ENCODE assay signal across 11 cellular contexts in the genomic region with DNA sequence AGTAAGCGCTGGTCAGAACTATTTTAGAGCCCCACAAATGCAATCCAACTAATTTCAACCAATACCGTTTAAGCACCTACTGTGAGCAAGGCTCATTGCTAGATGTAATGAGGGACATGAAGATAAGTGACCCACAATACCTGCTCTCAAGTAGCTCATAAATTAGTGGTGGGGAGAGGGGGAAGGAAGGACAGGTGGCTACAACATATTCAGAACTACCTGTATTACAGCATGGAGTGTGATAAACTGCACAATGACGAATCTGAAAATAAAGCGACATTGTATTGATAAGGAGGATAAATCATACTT.
DNase-seq lines count a peak whose midpoint lies in the region; ATAC-seq and TF ChIP-seq lines count a peak whose summit lies in the region.
"Had no signal": no experiment of that assay in that cellular context is flagged by ENCODE, and none has a peak within 500 bp of the region (broad histone marks: within the 10 kb centered on the region; RNA-seq: fewer than 3 reads in every experiment).

No MANE protein-coding gene starts in this region.

- TF ChIP-seq EP300 in SK-N-SH (IDR thresholded peaks at IDR 0.05; ENCODE audit: borderline replicate concordance in 1 of 2, low read depth in 1 of 2, low read length in 1 of 2), result no peak

- in situ Hi-C loops in HAP-1 (cut with MboI; ENCODE audit: low sequenced_read_pairs), result no loop called here

- H3K4me3 ChIP-seq in SK-N-SH (ENCODE audit: low read depth in 2 of 2, low read length in 1 of 2) (no peak overlapping the region), smooth muscle cell (no peak overlapping the region), HAP-1 (no peak overlapping the region)
- H3K4me3 ChIP-seq: BLaER1 treated with 17β-estradiol and CSF1 and Interleukin-3, amounts not matched to agents 10 nM and 100 nM had no signal

- H3K4me2 ChIP-seq in SK-N-SH (no peak overlapping the region), smooth muscle cell (peak overlapping the region; percentile 81)
- H3K4me2 ChIP-seq: BLaER1 treated with 17β-estradiol and CSF1 and Interleukin-3, amounts not matched to agents 10 nM and 100 nM had no signal

- 24% methylated on average over 4 of the region's 4 CpGs for WGBS in SK-N-SH (ENCODE audit: low lambda C conversion rate)
- 32% methylated on average over 4 of the region's 4 CpGs for WGBS in smooth muscle cell (ENCODE audit: low lambda C conversion rate)

- no peaks in the 10 kb centered on the region for H4K20me1 ChIP-seq in SK-N-SH (ENCODE audit: insufficient read depth)
- no peaks in the 10 kb centered on the region for H4K20me1 ChIP-seq in smooth muscle cell (ENCODE audit: low read depth)

- TF ChIP-seq CTCF in SK-N-SH (IDR thresholded peaks at IDR 0.05) (no peak), VCaP (conservative IDR thresholded peaks at IDR 0.05) (peak; percentile 33), smooth muscle cell (IDR thresholded peaks at IDR 0.05; ENCODE audit: borderline replicate concordance, insufficient read depth, poor library complexity, severe bottlenecking) (no peak)

- H3K4me1 ChIP-seq in SK-N-SH (ENCODE audit: control insufficient read depth in 1 of 2, insufficient read depth in 2 of 2, low read depth in 1 of 2, low read length in 1 of 2) (peaks cover 0 to 2% of the 10 kb centered on the region in 2 experiments; a peak in 1 of 4 replicates), smooth muscle cell (ENCODE audit: low read depth) (no peaks in the 10 kb centered on the region), HAP-1 (no peaks in the 10 kb centered on the region)
- H3K4me1 ChIP-seq: BLaER1 treated with 17β-estradiol and CSF1 and Interleukin-3, amounts not matched to agents 10 nM and 100 nM had no signal

- H3K79me2 ChIP-seq in SK-N-SH (ENCODE audit: insufficient read depth) (no peaks in the 10 kb centered on the region), smooth muscle cell (ENCODE audit: low read depth) (no peaks in the 10 kb centered on the region)

- H3K36me3 ChIP-seq in SK-N-SH (replicated peaks in 1 of 2; ENCODE audit: control insufficient read depth in 1 of 2, insufficient read depth in 2 of 2, low read length in 1 of 2), result no peaks in the 10 kb centered on the region
- no peaks in the 10 kb centered on the region for H3K36me3 ChIP-seq in smooth muscle cell (ENCODE audit: low read depth)
- H3K36me3 ChIP-seq in HAP-1 (replicated peaks), result no peaks in the 10 kb centered on the region
- H3K36me3 ChIP-seq: BLaER1 treated with 17β-estradiol and CSF1 and Interleukin-3, amounts not matched to agents 10 nM and 100 nM had no signal

- H3K9me3 ChIP-seq in SK-N-SH, result no peaks in the 10 kb centered on the region
- H3K9me3 ChIP-seq in smooth muscle cell (replicated peaks; ENCODE audit: low read depth), result no peaks in the 10 kb centered on the region
- H3K9me3 ChIP-seq in HAP-1, result no peaks in the 10 kb centered on the region
- H3K9me3 ChIP-seq: BLaER1 treated with 17β-estradiol and CSF1 and Interleukin-3, amounts not matched to agents 10 nM and 100 nM had no signal

- CTCF ChIA-PET in SK-N-SH (lab: Yijun Ruan, JAX), result interaction anchor here (0.8 to 2.5 kb wide), 6 partner anchors 14 to 398 kb away, joined by 3 to 8 read pairs (median 4); no protein-coding TSS in a partner anchor

- H3K27ac ChIP-seq in SK-N-SH (ENCODE audit: low read depth in 2 of 2, low read length in 1 of 2), result no peak overlapping the region
- H3K27ac ChIP-seq in VCaP, result no peak overlapping the region
- H3K27ac ChIP-seq in smooth muscle cell (ENCODE audit: low read depth), result no peak overlapping the region
- H3K27ac ChIP-seq: BLaER1 treated with 17β-estradiol and CSF1 and Interleukin-3, amounts not matched to agents 10 nM and 100 nM had no signal

- no peaks in the 10 kb centered on the region for H3K9me2 ChIP-seq in SK-N-SH

- H2AFZ ChIP-seq in SK-N-SH (ENCODE audit: low read depth) (no peak overlapping the region), smooth muscle cell (ENCODE audit: low read depth) (no peak overlapping the region)

- H3K27me3 ChIP-seq in SK-N-SH (ENCODE audit: insufficient read depth) (no peaks in the 10 kb centered on the region), smooth muscle cell (ENCODE audit: low read depth) (no peaks in the 10 kb centered on the region), HAP-1 (ENCODE audit: low read depth) (no peaks in the 10 kb centered on the region)

- ATAC-seq in SK-N-SH treated with all-trans-retinoic acid at 6 μM for 48 hours (peak; percentile 21; the same call in 1 of the 3 replicates), HG02678 (IDR thresholded peaks at IDR 0.05; ENCODE audit: unreplicated experiment) (peak; percentile 10)

- no peak for TF ChIP-seq RAD21 in SK-N-SH (IDR thresholded peaks at IDR 0.05; ENCODE audit: low read length)

- POLR2A ChIA-PET in SK-N-SH (lab: Yijun Ruan, JAX), result no interaction called here

- H3F3A ChIP-seq in SK-N-SH (replicated peaks; ENCODE audit: insufficient read depth) (no peaks in the 10 kb centered on the region), smooth muscle cell (ENCODE audit: low read depth) (no peaks in the 10 kb centered on the region)

- H3K9ac ChIP-seq in SK-N-SH (no peak overlapping the region), smooth muscle cell (ENCODE audit: low read depth) (no peak overlapping the region)
- H3K9ac ChIP-seq: BLaER1 treated with 17β-estradiol and CSF1 and Interleukin-3, amounts not matched to agents 10 nM and 100 nM had no signal

- DNase-seq in SK-N-SH (no peak), smooth muscle cell (lab: John Stamatoyannopoulos, UW; ENCODE audit: unreplicated experiment) (no peak), NCI-H2196 treated with DMSO at 0.1 percent for 48 hours (lab: John Stamatoyannopoulos, UW; ENCODE audit: unreplicated experiment) (no peak), HAP-1 (ENCODE audit: low spot score in 2 of 2) (no peak)
- DNase-seq in activated CD4-positive, alpha-beta T cell treated with anti-CD3 and anti-CD28 coated beads, Interleukin-2, amount 50 U/mL, for 4 hours, result no peak
- DNase-seq: 8988T, NCI-H748 treated with DMSO at 0.1 percent for 48 hours had no signal

TF ChIP-seq in SK-N-SH treated with all-trans-retinoic acid at 6 μM for 48 hours, 23 proteins besides CTCF, POLR2A, EP300 and RAD21 (continues in another document):
- TF ChIP-seq SNAI2 (CRISPR knock-in tag; IDR thresholded peaks at IDR 0.05), result no peak
- TF ChIP-seq, protein P1, sequence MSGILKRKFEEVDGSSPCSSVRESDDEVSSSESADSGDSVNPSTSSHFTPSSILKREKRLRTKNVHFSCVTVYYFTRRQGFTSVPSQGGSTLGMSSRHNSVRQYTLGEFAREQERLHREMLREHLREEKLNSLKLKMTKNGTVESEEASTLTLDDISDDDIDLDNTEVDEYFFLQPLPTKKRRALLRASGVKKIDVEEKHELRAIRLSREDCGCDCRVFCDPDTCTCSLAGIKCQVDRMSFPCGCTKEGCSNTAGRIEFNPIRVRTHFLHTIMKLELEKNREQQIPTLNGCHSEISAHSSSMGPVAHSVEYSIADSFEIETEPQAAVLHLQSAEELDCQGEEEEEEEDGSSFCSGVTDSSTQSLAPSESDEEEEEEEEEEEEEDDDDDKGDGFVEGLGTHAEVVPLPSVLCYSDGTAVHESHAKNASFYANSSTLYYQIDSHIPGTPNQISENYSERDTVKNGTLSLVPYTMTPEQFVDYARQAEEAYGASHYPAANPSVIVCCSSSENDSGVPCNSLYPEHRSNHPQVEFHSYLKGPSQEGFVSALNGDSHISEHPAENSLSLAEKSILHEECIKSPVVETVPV (CRISPR knock-in tag; IDR thresholded peaks at IDR 0.05), result no peak
- no peak for TF ChIP-seq PATZ1 (CRISPR knock-in tag; IDR thresholded peaks at IDR 0.05; ENCODE audit: borderline replicate concordance)

TF ChIP-seq in SK-N-SH, 30 proteins besides CTCF, POLR2A, EP300 and RAD21:
- TF ChIP-seq SMC3 (IDR thresholded peaks at IDR 0.05; ENCODE audit: low read depth, low read length) (no peak), TAF1 (IDR thresholded peaks at IDR 0.05; ENCODE audit: borderline replicate concordance, low read depth, low read length) (no peak), GABPA (IDR thresholded peaks at IDR 0.05; ENCODE audit: low read depth) (no peak)
